In genomic region chr13:102443234-102443633, GRCh38 we compare ENCODE assay signal across 18 cellular contexts. TPM values are rescaled to one million over a fixed set of nuclear protein-coding genes. Genes with fewer than 3 reads are reported as not detected.
"Had no signal": no experiment of that assay in that cellular context is flagged by ENCODE, and none has a peak within 500 bp of the region (broad histone marks: within the 10 kb centered on the region; RNA-seq: fewer than 3 reads in every experiment).

No MANE protein-coding gene starts in this region.

- H3K9me3 Mint-ChIP-seq: activated T-helper 2 cell treated with anti-CD3 and anti-CD28 coated beads, Interferon-gamma antibody, Interleukin-2, Interleukin-4, amounts not matched to agents 10 μg/mL and 5 μg/mL and 100 μg/mL, durations not matched to agents 14 hours and 24 hours and 36 hours had no signal

- H3K27me3 Mint-ChIP-seq: dendritic cell treated with granulocyte-macrophage colony-stimulating factor and Interleukin-4, amounts not matched to agents 40 ng/mL and 50 ng/mL, for 4 days had no signal

- H3K27ac ChIP-seq: breast epithelium, prostate gland, sigmoid colon, thoracic aorta, VCaP had no signal

- H3K36me3 Mint-ChIP-seq: activated CD4-positive, alpha-beta memory T cell treated with anti-CD3 and anti-CD28 coated beads for 36 hours; activated CD8-positive, alpha-beta memory T cell treated with anti-CD3 and anti-CD28 coated beads, Interleukin-2, amount 10 ng/mL, durations not matched to agents 7 days and 5 days had no signal

- DNase-seq: activated CD4-positive, alpha-beta memory T cell treated with anti-CD3 and anti-CD28 coated beads for 36 hours; activated CD4-positive, alpha-beta T cell treated with anti-CD3 and anti-CD28 coated beads for 36 hours; activated CD8-positive, alpha-beta memory T cell treated with anti-CD3 and anti-CD28 coated beads, Interleukin-2, amount 10 ng/mL, durations not matched to agents 7 days and 5 days; activated naive CD4-positive, alpha-beta T cell treated with anti-CD3 and anti-CD28 coated beads for 36 hours; activated naive CD8-positive, alpha-beta T cell treated with anti-CD3 and anti-CD28 coated beads, Interleukin-2, amount 50 U/mL, for 24 hours; activated T-cell treated with anti-CD3 and anti-CD28 coated beads, Interleukin-2, amount 50 U/mL, for 1 hour; aorta; effector memory CD8-positive, alpha-beta T cell; head of caudate nucleus; nephron progenitor cell; sigmoid colon; stimulated activated CD4-positive, alpha-beta T cell treated with anti-CD3 and anti-CD28 coated beads, Interleukin-1b, Interleukin-23, amount 100 ng/mL, for 48 hours had no signal

- H3K4me1 ChIP-seq: breast epithelium, prostate gland, sigmoid colon had no signal

- H3K4me1 Mint-ChIP-seq: activated CD4-positive, alpha-beta T cell treated with anti-CD3 and anti-CD28 coated beads for 36 hours; activated CD8-positive, alpha-beta memory T cell treated with anti-CD3 and anti-CD28 coated beads, Interleukin-2, amount 10 ng/mL, durations not matched to agents 7 days and 5 days; activated naive CD8-positive, alpha-beta T cell treated with anti-CD3 and anti-CD28 coated beads, Interleukin-2, amount 50 U/mL, for 24 hours; nephron progenitor cell had no signal

- H3K4me3 Mint-ChIP-seq: activated CD4-positive, alpha-beta memory T cell treated with anti-CD3 and anti-CD28 coated beads for 36 hours; activated CD4-positive, alpha-beta T cell treated with anti-CD3 and anti-CD28 coated beads for 36 hours; activated CD8-positive, alpha-beta memory T cell treated with anti-CD3 and anti-CD28 coated beads, Interleukin-2, amount 10 ng/mL, durations not matched to agents 7 days and 5 days; activated naive CD4-positive, alpha-beta T cell treated with anti-CD3 and anti-CD28 coated beads for 36 hours; activated naive CD8-positive, alpha-beta T cell treated with anti-CD3 and anti-CD28 coated beads, Interleukin-2, amount 50 U/mL, for 24 hours; dendritic cell treated with granulocyte-macrophage colony-stimulating factor and Interleukin-4, amounts not matched to agents 40 ng/mL and 50 ng/mL, for 4 days; effector memory CD8-positive, alpha-beta T cell; nephron progenitor cell had no signal

- H3K36me3 ChIP-seq: breast epithelium, prostate gland, sigmoid colon, thoracic aorta had no signal

- H3K27ac Mint-ChIP-seq: activated CD4-positive, alpha-beta memory T cell treated with anti-CD3 and anti-CD28 coated beads for 36 hours; activated CD4-positive, alpha-beta T cell treated with anti-CD3 and anti-CD28 coated beads for 36 hours; activated CD8-positive, alpha-beta memory T cell treated with anti-CD3 and anti-CD28 coated beads, Interleukin-2, amount 10 ng/mL, durations not matched to agents 7 days and 5 days; activated naive CD4-positive, alpha-beta T cell treated with anti-CD3 and anti-CD28 coated beads for 36 hours; activated naive CD8-positive, alpha-beta T cell treated with anti-CD3 and anti-CD28 coated beads, Interleukin-2, amount 50 U/mL, for 24 hours; activated T-helper 2 cell treated with anti-CD3 and anti-CD28 coated beads, Interferon-gamma antibody, Interleukin-2, Interleukin-4, amounts not matched to agents 10 μg/mL and 5 μg/mL and 100 μg/mL, durations not matched to agents 14 hours and 24 hours and 36 hours; dendritic cell treated with granulocyte-macrophage colony-stimulating factor and Interleukin-4, amounts not matched to agents 40 ng/mL and 50 ng/mL, for 4 days; effector memory CD8-positive, alpha-beta T cell; nephron progenitor cell had no signal

- H3K4me3 ChIP-seq: breast epithelium, prostate gland, sigmoid colon, thoracic aorta had no signal

- H3K9me3 ChIP-seq: breast epithelium, prostate gland, sigmoid colon, thoracic aorta had no signal

- H3K27me3 ChIP-seq: breast epithelium, sigmoid colon had no signal

RNA-seq across cellular contexts. Expression of gene FGF14, which starts 41.4 kb away (rescaled TPM):
- total RNA-seq: activated CD4-positive, alpha-beta memory T cell treated with anti-CD3 and anti-CD28 coated beads for 36 hours; activated CD4-positive, alpha-beta T cell treated with anti-CD3 and anti-CD28 coated beads for 36 hours; activated CD8-positive, alpha-beta memory T cell treated with anti-CD3 and anti-CD28 coated beads, Interleukin-2, amount 10 ng/mL, durations not matched to agents 7 days and 5 days; activated naive CD4-positive, alpha-beta T cell treated with anti-CD3 and anti-CD28 coated beads for 36 hours; activated T-helper 2 cell treated with anti-CD3 and anti-CD28 coated beads, Interferon-gamma antibody, Interleukin-2, Interleukin-4, amounts not matched to agents 10 μg/mL and 5 μg/mL and 100 μg/mL, durations not matched to agents 14 hours and 24 hours and 36 hours had no signal
